1 cellular context compared by ENCODE assay signal in the genomic region with DNA sequence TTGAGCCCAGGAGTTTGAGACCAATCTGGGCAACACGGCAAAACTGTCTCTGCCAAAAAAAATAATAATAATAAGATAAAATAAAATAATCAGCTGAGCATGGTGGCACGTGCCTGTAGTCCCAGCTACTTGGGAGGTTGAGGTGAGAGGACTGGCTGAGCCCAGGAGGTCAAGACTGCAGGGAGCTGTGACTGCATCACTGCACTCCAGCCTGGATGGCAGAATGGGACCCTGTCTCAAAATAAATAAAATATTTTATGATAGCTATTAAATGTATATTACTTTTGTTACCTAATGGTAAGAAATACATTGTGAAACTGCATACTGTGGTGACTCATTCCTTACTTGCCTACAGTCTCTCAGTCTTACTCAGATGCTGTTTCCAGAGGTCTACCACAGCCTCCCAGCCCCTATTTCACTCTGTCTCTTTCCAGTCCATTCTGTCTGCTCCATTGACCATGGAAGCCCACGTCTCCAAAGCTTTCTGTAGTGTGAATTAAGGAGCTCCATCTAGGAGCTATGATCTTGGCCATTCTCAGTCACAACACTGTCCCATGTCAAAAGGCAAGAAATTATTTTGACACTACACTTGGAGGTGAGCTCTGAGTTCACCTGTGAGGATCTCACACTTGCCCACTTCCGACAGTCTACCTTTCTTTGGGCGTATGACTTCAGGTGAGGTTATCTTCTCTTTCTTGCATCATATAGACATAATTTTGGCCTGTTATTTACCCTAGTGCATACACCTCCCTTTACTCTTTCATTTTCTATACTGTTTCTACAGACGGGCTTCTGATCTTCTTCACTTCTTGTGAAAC.
TF ChIP-seq lines count a peak whose summit lies in the region.

No MANE protein-coding gene starts in this region.

TF ChIP-seq in WTC11, 78 proteins besides CTCF, POLR2A, EP300 and RAD21 (continued from another document):
- TF ChIP-seq, protein P1, sequence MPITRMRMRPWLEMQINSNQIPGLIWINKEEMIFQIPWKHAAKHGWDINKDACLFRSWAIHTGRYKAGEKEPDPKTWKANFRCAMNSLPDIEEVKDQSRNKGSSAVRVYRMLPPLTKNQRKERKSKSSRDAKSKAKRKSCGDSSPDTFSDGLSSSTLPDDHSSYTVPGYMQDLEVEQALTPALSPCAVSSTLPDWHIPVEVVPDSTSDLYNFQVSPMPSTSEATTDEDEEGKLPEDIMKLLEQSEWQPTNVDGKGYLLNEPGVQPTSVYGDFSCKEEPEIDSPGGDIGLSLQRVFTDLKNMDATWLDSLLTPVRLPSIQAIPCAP (CRISPR knock-in tag; IDR thresholded peaks at IDR 0.05) = no peak
- TF ChIP-seq, protein P2, sequence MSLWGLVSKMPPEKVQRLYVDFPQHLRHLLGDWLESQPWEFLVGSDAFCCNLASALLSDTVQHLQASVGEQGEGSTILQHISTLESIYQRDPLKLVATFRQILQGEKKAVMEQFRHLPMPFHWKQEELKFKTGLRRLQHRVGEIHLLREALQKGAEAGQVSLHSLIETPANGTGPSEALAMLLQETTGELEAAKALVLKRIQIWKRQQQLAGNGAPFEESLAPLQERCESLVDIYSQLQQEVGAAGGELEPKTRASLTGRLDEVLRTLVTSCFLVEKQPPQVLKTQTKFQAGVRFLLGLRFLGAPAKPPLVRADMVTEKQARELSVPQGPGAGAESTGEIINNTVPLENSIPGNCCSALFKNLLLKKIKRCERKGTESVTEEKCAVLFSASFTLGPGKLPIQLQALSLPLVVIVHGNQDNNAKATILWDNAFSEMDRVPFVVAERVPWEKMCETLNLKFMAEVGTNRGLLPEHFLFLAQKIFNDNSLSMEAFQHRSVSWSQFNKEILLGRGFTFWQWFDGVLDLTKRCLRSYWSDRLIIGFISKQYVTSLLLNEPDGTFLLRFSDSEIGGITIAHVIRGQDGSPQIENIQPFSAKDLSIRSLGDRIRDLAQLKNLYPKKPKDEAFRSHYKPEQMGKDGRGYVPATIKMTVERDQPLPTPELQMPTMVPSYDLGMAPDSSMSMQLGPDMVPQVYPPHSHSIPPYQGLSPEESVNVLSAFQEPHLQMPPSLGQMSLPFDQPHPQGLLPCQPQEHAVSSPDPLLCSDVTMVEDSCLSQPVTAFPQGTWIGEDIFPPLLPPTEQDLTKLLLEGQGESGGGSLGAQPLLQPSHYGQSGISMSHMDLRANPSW (CRISPR knock-in tag; conservative IDR thresholded peaks at IDR 0.05; ENCODE audit: low read depth) = no peak
- TF ChIP-seq NFYB (CRISPR knock-in tag; conservative IDR thresholded peaks at IDR 0.05; ENCODE audit: low read depth) (no peak), GABPB1 (CRISPR knock-in tag; IDR thresholded peaks at IDR 0.05) (no peak), ZNF138 (CRISPR knock-in tag; conservative IDR thresholded peaks at IDR 0.05) (no peak), FOXJ3 (CRISPR knock-in tag; IDR thresholded peaks at IDR 0.05; ENCODE audit: borderline replicate concordance) (no peak), MXD4 (CRISPR knock-in tag; IDR thresholded peaks at IDR 0.05; ENCODE audit: borderline replicate concordance) (no peak), ZBTB21 (CRISPR knock-in tag; IDR thresholded peaks at IDR 0.05; ENCODE audit: borderline replicate concordance) (no peak), ZNF232 (CRISPR knock-in tag; IDR thresholded peaks at IDR 0.05) (no peak), TEAD1 (CRISPR knock-in tag; IDR thresholded peaks at IDR 0.05) (no peak)
- TF ChIP-seq, protein P3, sequence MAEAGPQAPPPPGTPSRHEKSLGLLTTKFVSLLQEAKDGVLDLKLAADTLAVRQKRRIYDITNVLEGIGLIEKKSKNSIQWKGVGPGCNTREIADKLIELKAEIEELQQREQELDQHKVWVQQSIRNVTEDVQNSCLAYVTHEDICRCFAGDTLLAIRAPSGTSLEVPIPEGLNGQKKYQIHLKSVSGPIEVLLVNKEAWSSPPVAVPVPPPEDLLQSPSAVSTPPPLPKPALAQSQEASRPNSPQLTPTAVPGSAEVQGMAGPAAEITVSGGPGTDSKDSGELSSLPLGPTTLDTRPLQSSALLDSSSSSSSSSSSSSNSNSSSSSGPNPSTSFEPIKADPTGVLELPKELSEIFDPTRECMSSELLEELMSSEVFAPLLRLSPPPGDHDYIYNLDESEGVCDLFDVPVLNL (CRISPR knock-in tag; IDR thresholded peaks at IDR 0.05; ENCODE audit: borderline replicate concordance, low read depth) = no peak
- TF ChIP-seq, protein P4, sequence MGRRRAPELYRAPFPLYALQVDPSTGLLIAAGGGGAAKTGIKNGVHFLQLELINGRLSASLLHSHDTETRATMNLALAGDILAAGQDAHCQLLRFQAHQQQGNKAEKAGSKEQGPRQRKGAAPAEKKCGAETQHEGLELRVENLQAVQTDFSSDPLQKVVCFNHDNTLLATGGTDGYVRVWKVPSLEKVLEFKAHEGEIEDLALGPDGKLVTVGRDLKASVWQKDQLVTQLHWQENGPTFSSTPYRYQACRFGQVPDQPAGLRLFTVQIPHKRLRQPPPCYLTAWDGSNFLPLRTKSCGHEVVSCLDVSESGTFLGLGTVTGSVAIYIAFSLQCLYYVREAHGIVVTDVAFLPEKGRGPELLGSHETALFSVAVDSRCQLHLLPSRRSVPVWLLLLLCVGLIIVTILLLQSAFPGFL (CRISPR knock-in tag; IDR thresholded peaks at IDR 0.05; ENCODE audit: borderline replicate concordance) = no peak
- TF ChIP-seq, protein P5, sequence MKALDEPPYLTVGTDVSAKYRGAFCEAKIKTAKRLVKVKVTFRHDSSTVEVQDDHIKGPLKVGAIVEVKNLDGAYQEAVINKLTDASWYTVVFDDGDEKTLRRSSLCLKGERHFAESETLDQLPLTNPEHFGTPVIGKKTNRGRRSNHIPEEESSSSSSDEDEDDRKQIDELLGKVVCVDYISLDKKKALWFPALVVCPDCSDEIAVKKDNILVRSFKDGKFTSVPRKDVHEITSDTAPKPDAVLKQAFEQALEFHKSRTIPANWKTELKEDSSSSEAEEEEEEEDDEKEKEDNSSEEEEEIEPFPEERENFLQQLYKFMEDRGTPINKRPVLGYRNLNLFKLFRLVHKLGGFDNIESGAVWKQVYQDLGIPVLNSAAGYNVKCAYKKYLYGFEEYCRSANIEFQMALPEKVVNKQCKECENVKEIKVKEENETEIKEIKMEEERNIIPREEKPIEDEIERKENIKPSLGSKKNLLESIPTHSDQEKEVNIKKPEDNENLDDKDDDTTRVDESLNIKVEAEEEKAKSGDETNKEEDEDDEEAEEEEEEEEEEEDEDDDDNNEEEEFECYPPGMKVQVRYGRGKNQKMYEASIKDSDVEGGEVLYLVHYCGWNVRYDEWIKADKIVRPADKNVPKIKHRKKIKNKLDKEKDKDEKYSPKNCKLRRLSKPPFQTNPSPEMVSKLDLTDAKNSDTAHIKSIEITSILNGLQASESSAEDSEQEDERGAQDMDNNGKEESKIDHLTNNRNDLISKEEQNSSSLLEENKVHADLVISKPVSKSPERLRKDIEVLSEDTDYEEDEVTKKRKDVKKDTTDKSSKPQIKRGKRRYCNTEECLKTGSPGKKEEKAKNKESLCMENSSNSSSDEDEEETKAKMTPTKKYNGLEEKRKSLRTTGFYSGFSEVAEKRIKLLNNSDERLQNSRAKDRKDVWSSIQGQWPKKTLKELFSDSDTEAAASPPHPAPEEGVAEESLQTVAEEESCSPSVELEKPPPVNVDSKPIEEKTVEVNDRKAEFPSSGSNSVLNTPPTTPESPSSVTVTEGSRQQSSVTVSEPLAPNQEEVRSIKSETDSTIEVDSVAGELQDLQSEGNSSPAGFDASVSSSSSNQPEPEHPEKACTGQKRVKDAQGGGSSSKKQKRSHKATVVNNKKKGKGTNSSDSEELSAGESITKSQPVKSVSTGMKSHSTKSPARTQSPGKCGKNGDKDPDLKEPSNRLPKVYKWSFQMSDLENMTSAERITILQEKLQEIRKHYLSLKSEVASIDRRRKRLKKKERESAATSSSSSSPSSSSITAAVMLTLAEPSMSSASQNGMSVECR (CRISPR knock-in tag; IDR thresholded peaks at IDR 0.05; ENCODE audit: borderline replicate concordance) = no peak
- TF ChIP-seq, protein P6, sequence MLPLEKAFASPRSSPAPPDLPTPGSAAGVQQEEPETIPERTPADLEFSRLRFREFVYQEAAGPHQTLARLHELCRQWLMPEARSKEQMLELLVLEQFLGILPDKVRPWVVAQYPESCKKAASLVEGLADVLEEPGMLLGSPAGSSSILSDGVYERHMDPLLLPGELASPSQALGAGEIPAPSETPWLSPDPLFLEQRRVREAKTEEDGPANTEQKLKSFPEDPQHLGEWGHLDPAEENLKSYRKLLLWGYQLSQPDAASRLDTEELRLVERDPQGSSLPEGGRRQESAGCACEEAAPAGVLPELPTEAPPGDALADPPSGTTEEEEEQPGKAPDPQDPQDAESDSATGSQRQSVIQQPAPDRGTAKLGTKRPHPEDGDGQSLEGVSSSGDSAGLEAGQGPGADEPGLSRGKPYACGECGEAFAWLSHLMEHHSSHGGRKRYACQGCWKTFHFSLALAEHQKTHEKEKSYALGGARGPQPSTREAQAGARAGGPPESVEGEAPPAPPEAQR (CRISPR knock-in tag; IDR thresholded peaks at IDR 0.05) = no peak
